Comparison of ENCODE assay signal across 23 cellular contexts in genomic region chr18:26993568-26993967, GRCh38.
DNase-seq lines count a peak whose midpoint lies in the region; ATAC-seq and TF ChIP-seq lines count a peak whose summit lies in the region.
"Had no signal": no experiment of that assay in that cellular context is flagged by ENCODE, and none has a peak within 500 bp of the region (broad histone marks: within the 10 kb centered on the region; RNA-seq: fewer than 3 reads in every experiment).

No MANE protein-coding gene starts in this region.

- H3K4me1 Mint-ChIP-seq in nephron progenitor cell: no peaks in the 10 kb centered on the region
- H3K4me1 Mint-ChIP-seq: stimulated activated effector memory CD8-positive, alpha-beta T cell treated with anti-CD3 and anti-CD28 coated beads, Interleukin-12 subunit alpha, Interleukin-12 subunit beta, amount 100 ng/mL, for 72 hours; T-cell had no signal

- H3K27ac ChIP-seq in testis: no peak overlapping the region
- H3K27ac ChIP-seq: breast epithelium had no signal

- H3K9me3 ChIP-seq in testis: no peaks in the 10 kb centered on the region

- intact Hi-C loops in head of caudate nucleus (cut with DNase I) (no loop called here), testis (cut with DNase I; ENCODE audit: low total_unique reads) (no loop called here)

- H3K4me3 ChIP-seq in testis: no peak overlapping the region
- H3K4me3 ChIP-seq: breast epithelium had no signal

- WGBS in testis, 2 donors: 58 to 68% methylated on average over 6 of the region's 6 CpGs

- no peak overlapping the region for H3K4me3 Mint-ChIP-seq in nephron progenitor cell
- H3K4me3 Mint-ChIP-seq: stimulated activated effector memory CD8-positive, alpha-beta T cell treated with anti-CD3 and anti-CD28 coated beads, Interleukin-12 subunit alpha, Interleukin-12 subunit beta, amount 100 ng/mL, for 72 hours; T-cell had no signal

- ATAC-seq in GM18502 (IDR thresholded peaks at IDR 0.05; ENCODE audit: poor library complexity, unreplicated experiment) (peak; percentile 61), GM19468 (IDR thresholded peaks at IDR 0.05; ENCODE audit: extremely low read depth, unreplicated experiment) (peak; percentile 26), HG02623 (IDR thresholded peaks at IDR 0.05; ENCODE audit: unreplicated experiment) (peak; percentile 69), HG03442 (IDR thresholded peaks at IDR 0.05; ENCODE audit: unreplicated experiment) (peak; percentile 58), HG03108 (IDR thresholded peaks at IDR 0.05; ENCODE audit: unreplicated experiment) (no peak)
- ATAC-seq: right cardiac atrium; stimulated activated effector memory CD8-positive, alpha-beta T cell treated with anti-CD3 and anti-CD28 coated beads, Interleukin-12 subunit alpha, Interleukin-12 subunit beta, amount 100 ng/mL, for 72 hours; T-cell had no signal

- no peak for TF ChIP-seq POLR2A in testis (IDR thresholded peaks at IDR 0.05)

- no peaks in the 10 kb centered on the region for H3K4me1 ChIP-seq in testis
- H3K4me1 ChIP-seq: breast epithelium had no signal

- TF ChIP-seq CTCF in nephron progenitor cell (IDR thresholded peaks at IDR 0.05) (no peak), testis (IDR thresholded peaks at IDR 0.05) (no peak)

- no peaks in the 10 kb centered on the region for H3K36me3 Mint-ChIP-seq in nephron progenitor cell (ENCODE audit: low read depth)
- H3K36me3 Mint-ChIP-seq: stimulated activated effector memory CD8-positive, alpha-beta T cell treated with anti-CD3 and anti-CD28 coated beads, Interleukin-12 subunit alpha, Interleukin-12 subunit beta, amount 100 ng/mL, for 72 hours; T-cell had no signal

- no peaks in the 10 kb centered on the region for H3K36me3 ChIP-seq in testis (ENCODE audit: low read depth, missing control alignments)
- H3K36me3 ChIP-seq: breast epithelium had no signal

- DNase-seq in nephron progenitor cell: no peak
- DNase-seq in head of caudate nucleus: no peak
- no peak for DNase-seq in testis
- DNase-seq: activated CD4-positive, alpha-beta T cell treated with anti-CD3 and anti-CD28 coated beads, Interleukin-2, amount 50 U/mL, for 1 hour; activated CD8-positive, alpha-beta memory T cell treated with anti-CD3 and anti-CD28 coated beads, Interleukin-2, amount 50 U/mL, for 48 hours; activated effector memory CD4-positive, alpha-beta T cell treated with Interleukin-2 at 50 U/mL for 16 hours; C1 segment of cervical spinal cord; cortex of kidney; hypothalamus; Kasumi-1; mammary epithelial cell; NCI-H1092 treated with DMSO at 0.1 percent for 48 hours; NCI-H2081 treated with DMSO at 0.1 percent for 48 hours; NCI-H510A; right cardiac atrium; T-cell had no signal

- H3K9me3 Mint-ChIP-seq in nephron progenitor cell: peaks cover 9% of the 10 kb centered on the region

- no peak overlapping the region for H3K27ac Mint-ChIP-seq in nephron progenitor cell
- H3K27ac Mint-ChIP-seq: stimulated activated effector memory CD8-positive, alpha-beta T cell treated with anti-CD3 and anti-CD28 coated beads, Interleukin-12 subunit alpha, Interleukin-12 subunit beta, amount 100 ng/mL, for 72 hours; T-cell had no signal

- no peaks in the 10 kb centered on the region for H3K27me3 ChIP-seq in testis
- H3K27me3 ChIP-seq: breast epithelium had no signal

- H3K27me3 Mint-ChIP-seq in nephron progenitor cell (ENCODE audit: low read depth, poor library complexity): no peaks in the 10 kb centered on the region
